In the genomic region with DNA sequence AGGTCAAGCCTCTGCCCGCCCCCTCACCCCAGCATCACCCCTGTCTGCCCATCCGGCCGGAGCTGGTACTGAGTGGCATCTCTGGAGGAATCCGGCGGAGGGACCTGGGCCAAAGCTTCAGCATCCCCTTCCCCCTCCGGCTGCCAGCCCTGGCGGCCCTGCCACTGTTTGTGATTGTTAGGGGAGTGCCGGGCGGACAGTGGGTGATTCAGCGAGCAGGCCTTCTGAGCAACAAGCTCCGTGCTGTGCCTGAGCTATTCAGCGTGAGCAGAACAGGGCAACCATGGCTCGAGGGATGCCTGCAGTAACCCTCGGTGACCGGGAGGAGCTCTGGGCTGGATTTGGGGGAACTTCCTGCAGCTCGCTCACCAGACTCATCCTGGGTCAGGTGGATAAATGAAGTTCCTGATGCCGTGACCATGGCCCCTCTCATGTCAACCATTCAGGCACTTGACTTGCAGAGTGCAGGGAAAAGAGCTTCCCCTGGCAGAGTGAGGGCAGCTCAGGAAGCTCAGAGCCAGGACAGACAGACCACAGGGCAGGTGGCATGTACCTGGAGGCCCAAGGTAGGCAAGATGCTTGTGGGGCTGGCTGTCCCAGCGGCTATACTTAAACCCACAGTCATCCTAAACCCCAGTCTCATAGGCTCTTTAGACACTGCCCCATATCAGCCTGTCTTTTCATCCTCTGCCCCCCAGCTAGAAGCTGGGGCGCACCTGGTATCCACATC, we compare ENCODE assay signal across 11 cellular contexts. TPM values are rescaled to one million over a fixed set of nuclear protein-coding genes. Genes with fewer than 3 reads are reported as not detected.
DNase-seq lines count a peak whose midpoint lies in the region; ATAC-seq and TF ChIP-seq lines count a peak whose summit lies in the region.
"Had no signal": no experiment of that assay in that cellular context is flagged by ENCODE, and none has a peak within 500 bp of the region (broad histone marks: within the 10 kb centered on the region; RNA-seq: fewer than 3 reads in every experiment).

No MANE protein-coding gene starts in this region.

- H3K4me3 ChIP-seq in GM12875 (ENCODE audit: low read depth, low read length) (no peak overlapping the region), adipocyte (ENCODE audit: low read length) (no peak overlapping the region), skeletal muscle satellite cell (ENCODE audit: low read length) (no peak overlapping the region), PC-9 (no peak overlapping the region)

- peak; percentile 85 for DNase-seq in adipocyte (ENCODE audit: low read depth)
- DNase-seq in globus pallidus (ENCODE audit: low spot score) = peak; percentile 99
- DNase-seq in activated T-cell treated with anti-CD3 and anti-CD28 coated beads for 4 hours = no peak
- DNase-seq in PC-9 = no peak
- DNase-seq: natural killer cell, NCI-H187 had no signal

- H3K36me3 ChIP-seq in adipocyte (ENCODE audit: control insufficient read depth, insufficient read depth, low read length, severe bottlenecking) = no peaks in the 10 kb centered on the region
- no peaks in the 10 kb centered on the region for H3K36me3 ChIP-seq in skeletal muscle satellite cell (ENCODE audit: insufficient read depth, low read length)
- H3K36me3 ChIP-seq in PC-9 (ENCODE audit: low read depth) = no peaks in the 10 kb centered on the region

- TF ChIP-seq CTCF in GM12875 (IDR thresholded peaks at IDR 0.05; ENCODE audit: borderline replicate concordance, insufficient read depth, low read depth, low read length) (0 out of 2 replicates have a peak, but pooled peaks have one; percentile 14), PC-9 (conservative IDR thresholded peaks at IDR 0.05) (no peak)

- no peaks in the 10 kb centered on the region for H3K79me2 ChIP-seq in PC-9 (ENCODE audit: low read depth)

- H3K9me3 ChIP-seq in adipocyte (ENCODE audit: control insufficient read depth, low read length) (peaks cover 9% of the 10 kb centered on the region), skeletal muscle satellite cell (replicated peaks; ENCODE audit: low read length) (no peaks in the 10 kb centered on the region), PC-9 (ENCODE audit: insufficient read depth, low read depth) (peaks cover 3% of the 10 kb centered on the region; the same call in 1 of the 2 replicates)

- peaks cover 13% of the 10 kb centered on the region for H3K27me3 ChIP-seq in adipocyte (replicated peaks; ENCODE audit: control insufficient read depth, insufficient read depth, low read length)
- H3K27me3 ChIP-seq in skeletal muscle satellite cell (ENCODE audit: control insufficient read depth, insufficient read depth, low read length) = peaks cover 4% of the 10 kb centered on the region
- no peaks in the 10 kb centered on the region for H3K27me3 ChIP-seq in PC-9 (ENCODE audit: insufficient read depth, low read depth)

- H2AFZ ChIP-seq in PC-9 = no peak overlapping the region

- no peaks in the 10 kb centered on the region for H3K9me2 ChIP-seq in PC-9 (ENCODE audit: insufficient read depth)

- ATAC-seq in GM21423 (IDR thresholded peaks at IDR 0.05; ENCODE audit: unreplicated experiment) = no peak
- ATAC-seq in HG03025 (IDR thresholded peaks at IDR 0.05; ENCODE audit: low FRiP score, unreplicated experiment) = no peak
- ATAC-seq: natural killer cell had no signal

- H3K4me1 ChIP-seq in adipocyte (ENCODE audit: control insufficient read depth, insufficient read depth, low read length) = no peaks in the 10 kb centered on the region
- peaks cover 14% of the 10 kb centered on the region for H3K4me1 ChIP-seq in skeletal muscle satellite cell (ENCODE audit: control insufficient read depth, insufficient read depth, low read length)
- H3K4me1 ChIP-seq in PC-9 (replicated peaks; ENCODE audit: insufficient read depth) = peaks cover 9% of the 10 kb centered on the region

- peak overlapping the region; percentile 58 for H3K4me2 ChIP-seq in skeletal muscle satellite cell (ENCODE audit: low read length)
- H3K4me2 ChIP-seq in PC-9 = no peak overlapping the region

- no TSS peak for BruUV-seq in PC-9 (replicated peaks; lab: Mats Ljungman, UMichigan)

- POLR2A ChIA-PET in PC-9 (lab: Charles Lee; ENCODE audit: unreplicated experiment) = no interaction called here

- H3K9ac ChIP-seq in adipocyte (ENCODE audit: low read length) = no peak overlapping the region
- no peak overlapping the region for H3K9ac ChIP-seq in skeletal muscle satellite cell (ENCODE audit: low read depth, low read length)

- H4K20me1 ChIP-seq in PC-9 (ENCODE audit: insufficient read depth) = no peaks in the 10 kb centered on the region

- intact Hi-C loops in PC-9 (cut with micrococcal nuclease; ENCODE audit: unreplicated experiment) = no loop called here

- no peak overlapping the region for H3K27ac ChIP-seq in PC-9
- H3K27ac ChIP-seq: epithelial cell of prostate had no signal

- H3F3A ChIP-seq in PC-9 (ENCODE audit: insufficient read depth, low read depth) = peaks cover 10% of the 10 kb centered on the region; the same call in 1 of the 2 replicates

- CTCF ChIA-PET in PC-9 (lab: Charles Lee) = interaction anchor here (0.6 to 0.7 kb wide), 2 partner anchors 276 to 476 kb away, joined by 3 to 10 read pairs; no protein-coding TSS in a partner anchor

RNA-seq across cellular contexts. Expression of a gene that starts 24.3 kb away (rescaled TPM):
- total RNA-seq in skeletal muscle satellite cell (2012; rRNA removed) = 17.9 and 23.8 TPM in 2 replicates
- 6.8 and 11.2 TPM in 2 replicates for total RNA-seq in PC-9 (2021)

RNA-seq across cellular contexts. Expression of a gene that starts 49.6 kb away (rescaled TPM):
- under 0.01 TPM in 1 of 2 replicates, not detected in the other for total RNA-seq in skeletal muscle satellite cell (2012; rRNA removed)
- total RNA-seq in PC-9 (2021) = 3.5 and 4.8 TPM in 2 replicates

RNA-seq across cellular contexts. Expression of a gene that starts 58.3 kb away (rescaled TPM):
- total RNA-seq in skeletal muscle satellite cell (2012; rRNA removed) = 21.5 and 25.8 TPM in 2 replicates
- 49.5 and 58.0 TPM in 2 replicates for total RNA-seq in PC-9 (2021)

Comparison
In these comparisons a context has a peak if more than half of its experiments do, and no peak if none do; other contexts are left out.
1. DNase-seq: peak in adipocyte (single experiment) and globus pallidus (single experiment); none in activated T-cell treated with anti-CD3 and anti-CD28 coated beads for 4 hours (single experiment) and PC-9 (0 of 2).